In genomic region chr5:126527158-126527557, GRCh38 we compare ENCODE assay signal across 25 cellular contexts.
"Had no signal": no experiment of that assay in that cellular context is flagged by ENCODE, and none has a peak within 500 bp of the region (broad histone marks: within the 10 kb centered on the region; RNA-seq: fewer than 3 reads in every experiment).

No MANE protein-coding gene starts in this region.

- H3K9me3 Mint-ChIP-seq: natural killer cell treated with Interleukin-12 subunit alpha and Interleukin-12 subunit beta and Interleukin-15 and Interleukin-18, amount 100 ng/mL, for 72 hours; stimulated activated memory B cell treated with anti-CD40 and anti-IgM and Interleukin-4, amounts not matched to agents 10 μg/mL and 1 μg/mL and 100 μg/mL, for 72 hours; stimulated activated naive CD8-positive, alpha-beta T cell treated with anti-CD3 and anti-CD28 coated beads, Interleukin-15, amount 100 ng/mL, for 72 hours had no signal

- ATAC-seq: naive thymus-derived CD4-positive, alpha-beta T cell; natural killer cell treated with Interleukin-12 subunit alpha and Interleukin-12 subunit beta and Interleukin-15 and Interleukin-18, amount 100 ng/mL, for 72 hours; pancreas; stimulated activated memory B cell treated with anti-CD40 and anti-IgM and Interleukin-4, amounts not matched to agents 10 μg/mL and 1 μg/mL and 100 μg/mL, for 72 hours; stimulated activated naive CD8-positive, alpha-beta T cell treated with anti-CD3 and anti-CD28 coated beads, Interleukin-15, amount 100 ng/mL, for 72 hours had no signal

- FAIRE-seq: pancreas had no signal

- H3K27me3 Mint-ChIP-seq: stimulated activated memory B cell treated with anti-CD40 and anti-IgM and Interleukin-4, amounts not matched to agents 10 μg/mL and 1 μg/mL and 100 μg/mL, for 72 hours; stimulated activated naive CD8-positive, alpha-beta T cell treated with anti-CD3 and anti-CD28 coated beads, Interleukin-15, amount 100 ng/mL, for 72 hours had no signal

- DNase-seq: hypothalamus; islet precursor cell; left ventricle myocardium inferior; mesendoderm; midbrain; mucosa of descending colon; naive thymus-derived CD4-positive, alpha-beta T cell; pancreas; retina; right cardiac atrium; stimulated activated CD4-positive, alpha-beta T cell treated with anti-CD3 and anti-CD28 coated beads, Interleukin-1b, Interleukin-23, amount 100 ng/mL, for 48 hours; stimulated activated CD4-positive, alpha-beta T cell treated with anti-CD3 and anti-CD28 coated beads, Interleukin-2, amount 100 ng/mL, for 48 hours; stimulated activated CD4-positive, alpha-beta T cell treated with anti-CD3 and anti-CD28 coated beads, Interleukin-4, amount 100 ng/mL, for 4 hours; stimulated activated CD8-positive, alpha-beta memory T cell treated with anti-CD3 and anti-CD28 coated beads, Interleukin-4, amount 100 ng/mL, for 48 hours; stimulated activated naive CD4-positive, alpha-beta T cell treated with Interleukin-2 at 50 U/mL for 16 hours; stimulated activated naive CD8-positive, alpha-beta T cell treated with anti-CD3 and anti-CD28 coated beads, Interleukin-15, amount 100 ng/mL, for 72 hours; substantia nigra; transverse colon; upper lobe of left lung had no signal

- H3K36me3 Mint-ChIP-seq: natural killer cell treated with Interleukin-12 subunit alpha and Interleukin-12 subunit beta and Interleukin-15 and Interleukin-18, amount 100 ng/mL, for 72 hours; stimulated activated memory B cell treated with anti-CD40 and anti-IgM and Interleukin-4, amounts not matched to agents 10 μg/mL and 1 μg/mL and 100 μg/mL, for 72 hours had no signal

- H3K27ac ChIP-seq: pancreas, prostate gland, vagina had no signal

- H3K36me3 ChIP-seq: left ventricle myocardium inferior, pancreas, prostate gland, transverse colon, upper lobe of left lung, vagina had no signal

- H3K4me3 Mint-ChIP-seq: naive thymus-derived CD4-positive, alpha-beta T cell; natural killer cell treated with Interleukin-12 subunit alpha and Interleukin-12 subunit beta and Interleukin-15 and Interleukin-18, amount 100 ng/mL, for 72 hours; stimulated activated memory B cell treated with anti-CD40 and anti-IgM and Interleukin-4, amounts not matched to agents 10 μg/mL and 1 μg/mL and 100 μg/mL, for 72 hours; stimulated activated naive CD8-positive, alpha-beta T cell treated with anti-CD3 and anti-CD28 coated beads, Interleukin-15, amount 100 ng/mL, for 72 hours had no signal

- H3K4me3 ChIP-seq: left ventricle myocardium inferior, lung, mucosa of descending colon, pancreas, prostate gland, smooth muscle cell, transverse colon, upper lobe of left lung, vagina had no signal

- H3K9me3 ChIP-seq: left ventricle myocardium inferior, mucosa of descending colon, pancreas, prostate gland, transverse colon, upper lobe of left lung, vagina had no signal

- H3K27me3 ChIP-seq: pancreas, transverse colon, upper lobe of left lung, vagina had no signal

- H3K4me1 Mint-ChIP-seq: naive thymus-derived CD4-positive, alpha-beta T cell; stimulated activated memory B cell treated with anti-CD40 and anti-IgM and Interleukin-4, amounts not matched to agents 10 μg/mL and 1 μg/mL and 100 μg/mL, for 72 hours; stimulated activated naive CD8-positive, alpha-beta T cell treated with anti-CD3 and anti-CD28 coated beads, Interleukin-15, amount 100 ng/mL, for 72 hours had no signal

- H3K4me2 ChIP-seq: smooth muscle cell had no signal

- H3K4me1 ChIP-seq: prostate gland had no signal

- H3K27ac Mint-ChIP-seq: naive thymus-derived CD4-positive, alpha-beta T cell; natural killer cell treated with Interleukin-12 subunit alpha and Interleukin-12 subunit beta and Interleukin-15 and Interleukin-18, amount 100 ng/mL, for 72 hours; stimulated activated memory B cell treated with anti-CD40 and anti-IgM and Interleukin-4, amounts not matched to agents 10 μg/mL and 1 μg/mL and 100 μg/mL, for 72 hours had no signal
